In genomic region chr1:204678721-204679455, GRCh38 we compare ENCODE assay signal across 29 cellular contexts. TPM values are rescaled to one million over a fixed set of nuclear protein-coding genes. Genes with fewer than 3 reads are reported as not detected.
DNase-seq lines count a peak whose midpoint lies in the region; ATAC-seq and TF ChIP-seq lines count a peak whose summit lies in the region.
"Had no signal": no experiment of that assay in that cellular context is flagged by ENCODE, and none has a peak within 500 bp of the region (broad histone marks: within the 10 kb centered on the region; RNA-seq: fewer than 3 reads in every experiment).

No MANE protein-coding gene starts in this region.

- peaks cover 32% of the 10 kb centered on the region for H3K79me1 ChIP-seq in mesendoderm (ENCODE audit: low read length)

- H3K4me3 ChIP-seq in mesendoderm (ENCODE audit: low read length): no peak overlapping the region
- no peak overlapping the region for H3K4me3 ChIP-seq in neural progenitor cell
- H3K4me3 ChIP-seq: GM23338, SJSA1 had no signal

- H4K8ac ChIP-seq in mesendoderm (ENCODE audit: low read depth, low read length): no peak overlapping the region

- H3K79me2 ChIP-seq in mesendoderm (ENCODE audit: control insufficient read depth, insufficient read depth, low read length) (peaks cover 40% of the 10 kb centered on the region), neural progenitor cell (ENCODE audit: low read depth) (no peaks in the 10 kb centered on the region)

- DNase-seq in caudate nucleus (lab: John Stamatoyannopoulos, UW) (no peak), mesendoderm (no peak), neural progenitor cell (ENCODE audit: low spot score) (no peak), T-helper 9 cell (no peak)
- DNase-seq in activated CD4-positive, alpha-beta T cell treated with anti-CD3 and anti-CD28 coated beads, Interleukin-2, amount 50 U/mL, for 48 hours: no peak
- DNase-seq: CD8-positive, alpha-beta T cell; DMS153; H9; HFFc6; IMR-90; MM.1S; NCI-H1048; NCI-H1417; NCI-H1694; NCI-H2081; NCI-H2171; NCI-H226; NCI-H510A; NCI-H69; Right ventricle myocardium superior; RPMI8226 had no signal

- peak overlapping the region; percentile 52 for H3K23ac ChIP-seq in mesendoderm (ENCODE audit: low read length)

- H3K4me2 ChIP-seq in mesendoderm (ENCODE audit: low read length) (no peak overlapping the region), neural progenitor cell (no peak overlapping the region)
- H3K4me2 ChIP-seq: GM23338, KMS-11 had no signal

- no peak for ATAC-seq in GM18519 (IDR thresholded peaks at IDR 0.05; ENCODE audit: low FRiP score, unreplicated experiment)
- no peak for ATAC-seq in GM21526 (IDR thresholded peaks at IDR 0.05; ENCODE audit: low FRiP score, unreplicated experiment)
- ATAC-seq: CD8-positive, alpha-beta T cell; GM23338 had no signal

- H2AK5ac ChIP-seq in mesendoderm (ENCODE audit: low read length): no peak overlapping the region

- H2BK5ac ChIP-seq in mesendoderm (ENCODE audit: low read length): no peak overlapping the region

- WGBS in mesendoderm (ENCODE audit: extremely low coverage, insufficient coverage, low lambda C conversion rate): no CpG with 5 or more reads among the region's 7 CpGs

- H3K36me3 ChIP-seq in mesendoderm (ENCODE audit: control insufficient read depth, insufficient read depth, low read length): no peaks in the 10 kb centered on the region
- H3K36me3 ChIP-seq in neural progenitor cell: no peaks in the 10 kb centered on the region
- H3K36me3 ChIP-seq: SJSA1 had no signal

- H4K5ac ChIP-seq in mesendoderm (ENCODE audit: low read length): no peak overlapping the region

- H3K18ac ChIP-seq in mesendoderm (ENCODE audit: low read length): no peak overlapping the region

- H2BK15ac ChIP-seq in mesendoderm (replicated peaks; ENCODE audit: low read depth): no peak overlapping the region

- no peaks in the 10 kb centered on the region for H4K20me1 ChIP-seq in neural progenitor cell (ENCODE audit: low read depth)

- H3K4me1 Mint-ChIP-seq in neural progenitor cell: peaks cover 42% of the 10 kb centered on the region

- H3K36me3 Mint-ChIP-seq in neural progenitor cell: no peaks in the 10 kb centered on the region
- H3K36me3 Mint-ChIP-seq: CD8-positive, alpha-beta T cell had no signal

- H3K27ac Mint-ChIP-seq in neural progenitor cell: peak overlapping the region; percentile 55
- H3K27ac Mint-ChIP-seq: CD8-positive, alpha-beta T cell; GM23338; H9; HFFc6 had no signal

- TF ChIP-seq CTCF in neural progenitor cell (IDR thresholded peaks at IDR 0.05): no peak

- H2AFZ ChIP-seq in neural progenitor cell (replicated peaks): no peak overlapping the region
- H2AFZ ChIP-seq: GM23338 had no signal

- H3K4me3 Mint-ChIP-seq in neural progenitor cell: no peak overlapping the region
- H3K4me3 Mint-ChIP-seq: CD8-positive, alpha-beta T cell; GM23338; H9; HFFc6 had no signal

- peaks cover 11% of the 10 kb centered on the region for H3K27me3 Mint-ChIP-seq in neural progenitor cell (ENCODE audit: insufficient read depth, low read depth)

- peaks cover 2% of the 10 kb centered on the region for H3F3A ChIP-seq in neural progenitor cell (ENCODE audit: low read depth)

- H3K27me3 ChIP-seq in mesendoderm (ENCODE audit: insufficient read depth, low read length, poor library complexity) (no peaks in the 10 kb centered on the region), neural progenitor cell (peaks cover 21% of the 10 kb centered on the region)

- no peak overlapping the region for H3K56ac ChIP-seq in mesendoderm (ENCODE audit: low read length)

- peak overlapping the region; percentile 3 for H3K27ac ChIP-seq in angular gyrus (ENCODE audit: low read depth, low read length)
- peak overlapping the region; percentile 52 for H3K27ac ChIP-seq in caudate nucleus (ENCODE audit: low read depth, low read length)
- H3K27ac ChIP-seq in mesendoderm (ENCODE audit: low read depth, low read length): no peak overlapping the region
- H3K27ac ChIP-seq in neural progenitor cell: no peak overlapping the region
- H3K27ac ChIP-seq: C4-2B, KMS-11, SJSA1 had no signal

- no peaks in the 10 kb centered on the region for H3K9me3 Mint-ChIP-seq in neural progenitor cell
- H3K9me3 Mint-ChIP-seq: CD8-positive, alpha-beta T cell; GM23338; H9; HFFc6 had no signal

- H3K4me1 ChIP-seq in mesendoderm (ENCODE audit: control insufficient read depth, low read depth, low read length) (peaks cover 13% of the 10 kb centered on the region), neural progenitor cell (peaks cover 6% of the 10 kb centered on the region)
- H3K4me1 ChIP-seq: SJSA1 had no signal

- H3K9ac ChIP-seq in mesendoderm (ENCODE audit: low read length) (no peak overlapping the region), neural progenitor cell (no peak overlapping the region)
- H3K9ac ChIP-seq: KMS-11 had no signal

- H2BK120ac ChIP-seq in mesendoderm (ENCODE audit: low read depth, low read length): no peak overlapping the region

- no peak overlapping the region for H3K4ac ChIP-seq in mesendoderm (ENCODE audit: low read depth, low read length)

- H3K9me3 ChIP-seq in neural progenitor cell (ENCODE audit: low read depth): no peaks in the 10 kb centered on the region
- H3K9me3 ChIP-seq: SJSA1 had no signal

RNA-seq across cellular contexts. Expression of gene LRRN2, which starts 6.7 kb away (rescaled TPM):
- 26.7 TPM for polyA plus RNA-seq in mesendoderm (2013, experiment 1 of 2)
- polyA plus RNA-seq in mesendoderm (2013, experiment 2 of 2): 26.5 TPM
- 1.9 and 7.2 TPM in 2 replicates for total RNA-seq in neural progenitor cell (ENCODE audit: low replicate concordance)
- total RNA-seq: A673; CD8-positive, alpha-beta T cell; HFFc6; IMR-90; SJSA1 had no signal
- polyA plus RNA-seq: IMR-90 had no signal

Comparison
In these comparisons a context has a peak if more than half of its experiments do, and no peak if none do; other contexts are left out.
1. H3K27ac ChIP-seq: peak in angular gyrus (single experiment) and caudate nucleus (single experiment); none in mesendoderm (single experiment) and neural progenitor cell (single experiment).